Comparison of ENCODE assay signal across 11 cellular contexts in the genomic region with DNA sequence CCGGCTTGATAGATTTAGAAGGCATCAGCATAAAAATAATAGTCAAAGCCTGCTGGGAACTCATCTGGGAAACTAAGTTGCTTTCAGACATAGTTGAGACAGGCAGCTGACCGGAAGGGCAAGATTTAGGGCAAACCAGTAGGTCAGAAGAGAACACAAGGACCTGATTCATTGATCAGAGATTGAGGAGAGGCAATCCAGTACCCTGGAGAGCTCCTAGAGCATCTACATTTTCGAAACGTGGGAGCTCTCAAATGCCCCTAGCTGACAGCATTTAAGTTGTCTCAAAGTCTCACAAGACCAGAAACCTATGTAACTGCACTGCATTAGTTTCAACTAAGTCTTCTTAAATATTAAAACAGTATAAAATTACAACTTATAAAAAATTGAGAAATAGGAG.
DNase-seq lines count a peak whose midpoint lies in the region; TF ChIP-seq lines count a peak whose summit lies in the region.
"Had no signal": no experiment of that assay in that cellular context is flagged by ENCODE, and none has a peak within 500 bp of the region (broad histone marks: within the 10 kb centered on the region; RNA-seq: fewer than 3 reads in every experiment).

No MANE protein-coding gene starts in this region.

- no peaks in the 10 kb centered on the region for H3K36me3 ChIP-seq in MM.1S (replicated peaks; ENCODE audit: insufficient read depth, low read length)

- no peak overlapping the region for H3K4me2 ChIP-seq in MM.1S (ENCODE audit: low read depth, low read length)

- H4K20me1 ChIP-seq in MM.1S (ENCODE audit: insufficient read depth, low read length) = no peaks in the 10 kb centered on the region

- H3K79me2 ChIP-seq in MM.1S (ENCODE audit: low read length) = no peaks in the 10 kb centered on the region

- no peak overlapping the region for H3K4me3 ChIP-seq in MM.1S (ENCODE audit: low read length)
- H3K4me3 ChIP-seq: psoas muscle had no signal

- no peaks in the 10 kb centered on the region for H3K9me3 ChIP-seq in MM.1S (replicated peaks; ENCODE audit: insufficient read depth, low read length)
- H3K9me3 ChIP-seq: psoas muscle had no signal

- no peaks in the 10 kb centered on the region for H3K4me1 ChIP-seq in MM.1S (ENCODE audit: low read length)
- H3K4me1 ChIP-seq: psoas muscle had no signal

- no peaks in the 10 kb centered on the region for H3F3A ChIP-seq in MM.1S (ENCODE audit: insufficient read depth, low read length)

- H3K27me3 ChIP-seq in MM.1S (replicated peaks; ENCODE audit: insufficient read depth, low read length) = no peaks in the 10 kb centered on the region

- no peaks in the 10 kb centered on the region for H3K9me2 ChIP-seq in MM.1S (replicated peaks; ENCODE audit: insufficient read depth, low read length)

- H2AFZ ChIP-seq in MM.1S (ENCODE audit: low read length) = no peak overlapping the region

- DNase-seq in GM03348 (ENCODE audit: low spot score) (peak; percentile 48), MM.1S (peak; percentile 13), astrocyte of the hippocampus (ENCODE audit: low read depth, low spot score) (peak; percentile 55), iris pigment epithelial cell (ENCODE audit: low read depth) (peak; percentile 32), activated gamma-delta T cell treated with Interleukin-2 at 50 U/mL for 16 hours (no peak), midbrain (lab: John Stamatoyannopoulos, UW) (no peak), GM10266 (ENCODE audit: extremely low spot score) (no peak), NCI-H2227 (lab: John Stamatoyannopoulos, UW; ENCODE audit: unreplicated experiment) (no peak)
- DNase-seq: left cardiac atrium, NCI-H446, psoas muscle had no signal

- H3K9ac ChIP-seq in MM.1S (ENCODE audit: low read length) = no peak overlapping the region

- no peak overlapping the region for H3K27ac ChIP-seq in MM.1S (ENCODE audit: low read length)
- H3K27ac ChIP-seq: psoas muscle had no signal

- no peak for TF ChIP-seq CTCF in MM.1S (IDR thresholded peaks at IDR 0.05; ENCODE audit: low read length)
- no peak for TF ChIP-seq CTCF in GM10266 (IDR thresholded peaks at IDR 0.05; ENCODE audit: control insufficient read depth, insufficient read depth, low read depth, missing control alignments)

Comparison
In these comparisons a context has a peak if more than half of its experiments do, and no peak if none do; other contexts are left out.
1. DNase-seq: peak in GM03348 (single experiment), MM.1S (single experiment), astrocyte of the hippocampus (single experiment) and iris pigment epithelial cell (single experiment); none in activated gamma-delta T cell treated with Interleukin-2 at 50 U/mL for 16 hours (single experiment), midbrain (single experiment), GM10266 (single experiment) and NCI-H2227 (single experiment).